In genomic region chr5:124742521-124742920, GRCh38 we compare ENCODE assay signal across 9 cellular contexts. TPM values are rescaled to one million over a fixed set of nuclear protein-coding genes. Genes with fewer than 3 reads are reported as not detected.
DNase-seq lines count a peak whose midpoint lies in the region; ATAC-seq and TF ChIP-seq lines count a peak whose summit lies in the region.
"Had no signal": no experiment of that assay in that cellular context is flagged by ENCODE, and none has a peak within 500 bp of the region (broad histone marks: within the 10 kb centered on the region; RNA-seq: fewer than 3 reads in every experiment).

No MANE protein-coding gene starts in this region.

- no TSS peak for BruUV-seq in OCI-LY7 (replicated peaks; lab: Mats Ljungman, UMichigan)

- H3K27ac ChIP-seq in OCI-LY7 (ENCODE audit: low read depth, low read length, poor library complexity, severe bottlenecking) (peak overlapping the region; percentile 97), duodenal mucosa (ENCODE audit: low read depth, low read length) (no peak overlapping the region), mesodermal cell (ENCODE audit: low read depth, low read length, severe bottlenecking) (peak overlapping the region; percentile 72), upper lobe of left lung (peak overlapping the region; percentile 81 to 96 (median 91))

- H3K9me3 ChIP-seq in OCI-LY7 (ENCODE audit: low read length) (no peaks in the 10 kb centered on the region), duodenal mucosa (ENCODE audit: control insufficient read depth in 1 of 2, low read length in 2 of 2) (no peaks in the 10 kb centered on the region), mesodermal cell (ENCODE audit: control insufficient read depth, low read length) (peaks cover 8% of the 10 kb centered on the region), upper lobe of left lung (no peaks in the 10 kb centered on the region)

- intact Hi-C loops in OCI-LY7 (cut with micrococcal nuclease; ENCODE audit: unreplicated experiment): loop anchor here (5.0 to 10.0 kb wide), 5 partner anchors 290 to 1862 kb away; partner anchors contain the start of gene PHAX

- DNase-seq in OCI-LY7 (ENCODE audit: low spot score) (no peak), upper lobe of left lung (no peak), NCI-H146 treated with DMSO at 0.1 percent for 48 hours (lab: John Stamatoyannopoulos, UW; ENCODE audit: unreplicated experiment) (no peak), dedifferentiated amniotic fluid mesenchymal stem cell (ENCODE audit: extremely low spot score) (no peak)
- DNase-seq: activated naive CD8-positive, alpha-beta T cell treated with anti-CD3 and anti-CD28 coated beads, Interleukin-2, amount 10 ng/mL, durations not matched to agents 7 days and 5 days; stimulated activated naive CD8-positive, alpha-beta T cell treated with anti-CD3 and anti-CD28 coated beads, Interleukin-15, Interleukin-2, amounts not matched to agents 100 U/mL and 50 U/mL, for 24 hours had no signal

- peak overlapping the region; percentile 94 for H3K4me2 ChIP-seq in OCI-LY7 (ENCODE audit: low read length)

- no peak for TF ChIP-seq POLR2A in upper lobe of left lung (IDR thresholded peaks at IDR 0.05)

- no peaks in the 10 kb centered on the region for H4K20me1 ChIP-seq in OCI-LY7 (ENCODE audit: insufficient read depth, low read length)

- H2AFZ ChIP-seq in OCI-LY7 (ENCODE audit: low read length): peak overlapping the region; percentile 29; the same call in 1 of the 2 replicates

- no peaks in the 10 kb centered on the region for H3K27me3 ChIP-seq in duodenal mucosa (ENCODE audit: control insufficient read depth in 1 of 2, insufficient read depth in 2 of 2, low read length in 2 of 2)
- H3K27me3 ChIP-seq in upper lobe of left lung: no peaks in the 10 kb centered on the region

- H3K4me1 ChIP-seq in OCI-LY7 (ENCODE audit: insufficient read depth, low read length, poor library complexity, severe bottlenecking) (peaks cover 46% of the 10 kb centered on the region), duodenal mucosa (ENCODE audit: control insufficient read depth in 1 of 2, insufficient read depth in 2 of 2, low read length in 2 of 2) (peaks cover 29 to 47% of the 10 kb centered on the region in 2 donors), mesodermal cell (ENCODE audit: control insufficient read depth, insufficient read depth, low read length, poor library complexity, severe bottlenecking) (peaks cover 26% of the 10 kb centered on the region), upper lobe of left lung (peaks cover 18 to 46% (median 33%) of the 10 kb centered on the region in 4 donors)

- no peak for TF ChIP-seq EP300 in upper lobe of left lung (IDR thresholded peaks at IDR 0.05)

- peak overlapping the region; percentile 85 for H3K4me3 ChIP-seq in OCI-LY7 (ENCODE audit: low read depth, low read length, poor library complexity, severe bottlenecking)
- peak overlapping the region; percentile 86 to 89 for H3K4me3 ChIP-seq in duodenal mucosa (ENCODE audit: low read depth in 1 of 2, low read length in 2 of 2)
- H3K4me3 ChIP-seq in mesodermal cell (ENCODE audit: extremely low read depth, insufficient read depth, low read length, poor library complexity, severe bottlenecking): peak overlapping the region; percentile 68
- H3K4me3 ChIP-seq in upper lobe of left lung: peak overlapping the region in 3 of 4 donors; percentile 55 to 66 (median 65)

- CTCF ChIA-PET in OCI-LY7 (lab: Charles Lee; ENCODE audit: unreplicated experiment): no interaction called here

- peaks cover 92% of the 10 kb centered on the region for H3K79me2 ChIP-seq in OCI-LY7 (ENCODE audit: insufficient read depth, low read depth, low read length)

- WGBS in mesodermal cell (ENCODE audit: insufficient coverage in 2 of 2), 2 experiments: 60% methylated on average over 1 of the region's 4 CpGs; no CpG with 5 or more reads in 1 of the 2 experiments
- 39 to 46% methylated on average over 4 of the region's 4 CpGs for WGBS in upper lobe of left lung, 2 donors

- H3K9ac ChIP-seq in duodenal mucosa (ENCODE audit: low read depth in 1 of 2, low read length in 2 of 2): peak overlapping the region; percentile 80 to 81

- H3K36me3 ChIP-seq in OCI-LY7 (ENCODE audit: insufficient read depth, low read length) (no peaks in the 10 kb centered on the region), duodenal mucosa (ENCODE audit: control insufficient read depth in 1 of 2, insufficient read depth in 2 of 2, low read length in 2 of 2) (no peaks in the 10 kb centered on the region), mesodermal cell (ENCODE audit: control insufficient read depth, insufficient read depth, low read length) (peaks cover 18% of the 10 kb centered on the region), upper lobe of left lung (no peaks in the 10 kb centered on the region)

- ATAC-seq in upper lobe of left lung (ENCODE audit: low FRiP score in 2 of 2) (no peak), GM18858 (IDR thresholded peaks at IDR 0.05; ENCODE audit: unreplicated experiment) (no peak)
- ATAC-seq: stimulated activated naive CD8-positive, alpha-beta T cell treated with anti-CD3 and anti-CD28 coated beads, Interleukin-15, Interleukin-2, amounts not matched to agents 100 U/mL and 50 U/mL, for 24 hours had no signal

- TF ChIP-seq CTCF in OCI-LY7 (conservative IDR thresholded peaks at IDR 0.05; ENCODE audit: low read length) (no peak), upper lobe of left lung (IDR thresholded peaks at IDR 0.05) (peak in 1 of 6 experiments; percentile 4)

- POLR2A ChIA-PET in OCI-LY7 (lab: Charles Lee): interaction anchor here (0.5 to 9.7 kb wide), 9 partner anchors 18 to 458 kb away, joined by 3 to 132 read pairs (median 4); no protein-coding TSS in a partner anchor

- no peaks in the 10 kb centered on the region for H3K9me2 ChIP-seq in OCI-LY7 (ENCODE audit: insufficient read depth, low read length)

RNA-seq across cellular contexts. Expression of gene ZNF608, which starts 3.9 kb away (rescaled TPM):
- total RNA-seq in OCI-LY7 (2014; rRNA removed; shearing (Covaris generic)): 22.6 and 25.7 TPM in 2 replicates
- total RNA-seq in OCI-LY7 (2022) (58.8 and 61.4 TPM in 2 replicates), upper lobe of left lung (10 to 100 TPM; 21.8 to 54.9 (median 41.7) TPM)
- polyA plus RNA-seq in mesodermal cell (2013, experiment 1 of 2): 34.1 TPM
- polyA plus RNA-seq in mesodermal cell (2013, experiment 2 of 2): 29.0 TPM
- total RNA-seq: activated naive CD8-positive, alpha-beta T cell treated with anti-CD3 and anti-CD28 coated beads, Interleukin-2, amount 10 ng/mL, durations not matched to agents 7 days and 5 days had no signal
